In the genomic region with DNA sequence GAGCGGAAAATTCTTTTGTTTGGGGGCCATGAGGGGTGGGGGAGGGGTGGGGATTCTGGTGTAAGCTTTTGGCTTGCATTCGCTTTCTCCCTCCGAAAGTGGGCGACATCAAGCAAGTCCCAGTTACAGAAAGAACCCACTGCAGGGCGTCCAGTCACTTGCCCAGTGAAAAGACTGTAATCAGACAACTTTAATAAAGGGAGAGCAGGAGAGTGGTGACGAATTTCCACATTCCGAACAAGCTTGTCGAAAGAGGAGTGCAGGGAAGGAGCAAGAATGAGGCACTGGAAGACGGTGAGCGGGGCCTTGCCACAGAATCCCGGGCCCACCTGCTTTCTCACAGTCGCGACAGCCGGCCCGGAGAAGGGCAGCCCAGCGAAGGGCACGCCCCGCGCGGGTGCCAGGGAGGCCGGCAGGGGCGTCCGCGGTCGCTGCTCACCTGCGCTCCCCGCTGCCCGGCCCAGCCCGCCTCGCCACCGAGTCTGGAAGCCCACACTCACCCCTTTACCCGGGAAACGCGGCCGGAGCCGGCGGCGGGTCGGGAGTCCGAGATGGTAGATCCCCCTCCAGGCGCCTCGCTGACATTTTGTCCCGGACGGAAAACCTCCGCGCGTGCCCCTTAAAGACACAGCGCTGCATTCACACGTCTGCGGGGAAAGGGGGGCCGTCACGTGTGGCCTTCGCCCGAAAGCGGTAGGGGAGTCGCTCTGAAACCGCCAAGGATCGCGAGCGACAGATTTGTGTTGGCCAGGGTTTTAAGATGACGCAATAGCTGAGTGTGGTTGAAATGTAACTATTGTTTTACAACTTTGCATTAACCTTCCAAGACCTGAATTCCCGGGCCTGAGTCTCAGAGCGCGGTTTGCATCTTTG, we compare ENCODE assay signal across 1 cellular context.
TF ChIP-seq lines count a peak whose summit lies in the region.

A gene with protein sequence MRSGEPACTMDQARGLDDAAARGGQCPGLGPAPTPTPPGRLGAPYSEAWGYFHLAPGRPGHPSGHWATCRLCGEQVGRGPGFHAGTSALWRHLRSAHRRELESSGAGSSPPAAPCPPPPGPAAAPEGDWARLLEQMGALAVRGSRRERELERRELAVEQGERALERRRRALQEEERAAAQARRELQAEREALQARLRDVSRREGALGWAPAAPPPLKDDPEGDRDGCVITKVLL (minus strand): TSS at position 675 of the 873 bp plus-strand sequence. CDS start 9,407 bp downstream, outside the sequence.

TF ChIP-seq in HepG2, 621 proteins besides CTCF, POLR2A, EP300 and RAD21 (continued from another document and continues in another):
- TF ChIP-seq E2F5 (CRISPR knock-in tag; conservative IDR thresholded peaks at IDR 0.05) (no peak), RARA (CRISPR knock-in tag; IDR thresholded peaks at IDR 0.05) (0 out of 2 replicates have a peak, but pooled peaks have one; percentile 4), ZNF775 (CRISPR knock-in tag; IDR thresholded peaks at IDR 0.05; ENCODE audit: borderline replicate concordance) (no peak), SAP130 (CRISPR knock-in tag; IDR thresholded peaks at IDR 0.05; ENCODE audit: low read depth) (peak; percentile 28; the same call in 1 of the 2 replicates), ZBTB26 (CRISPR knock-in tag; IDR thresholded peaks at IDR 0.05; ENCODE audit: borderline replicate concordance) (no peak), ZNF777 (CRISPR knock-in tag; IDR thresholded peaks at IDR 0.05) (peak; percentile 69), IRX3 (CRISPR knock-in tag; IDR thresholded peaks at IDR 0.05; ENCODE audit: borderline replicate concordance, low read depth) (no peak), ZNF790 (CRISPR knock-in tag; IDR thresholded peaks at IDR 0.05; ENCODE audit: borderline replicate concordance) (no peak), MXD4 (CRISPR knock-in tag; IDR thresholded peaks at IDR 0.05) (no peak), NPAS2 (CRISPR knock-in tag; IDR thresholded peaks at IDR 0.05; ENCODE audit: borderline replicate concordance) (no peak), ZNF446 (CRISPR knock-in tag; IDR thresholded peaks at IDR 0.05) (no peak), ZNF547 (CRISPR knock-in tag; IDR thresholded peaks at IDR 0.05) (0 out of 2 replicates have a peak, but pooled peaks have one; percentile 49), KLF12 (CRISPR knock-in tag; IDR thresholded peaks at IDR 0.05; ENCODE audit: borderline replicate concordance) (peak; percentile 64; the same call in 1 of the 2 replicates), RCOR2 (CRISPR knock-in tag; IDR thresholded peaks at IDR 0.05) (no peak), JUND (CRISPR knock-in tag; IDR thresholded peaks at IDR 0.05) (no peak), CAMTA2 (CRISPR knock-in tag; IDR thresholded peaks at IDR 0.05; ENCODE audit: borderline replicate concordance) (no peak), HOXA9 (CRISPR knock-in tag; IDR thresholded peaks at IDR 0.05; ENCODE audit: borderline replicate concordance) (no peak), GTF3A (CRISPR knock-in tag; conservative IDR thresholded peaks at IDR 0.05) (no peak), IKZF4 (CRISPR knock-in tag; IDR thresholded peaks at IDR 0.05; ENCODE audit: borderline replicate concordance, low read depth, not compliant biosample characterization) (no peak), ZNF224 (CRISPR knock-in tag; IDR thresholded peaks at IDR 0.05) (0 out of 2 replicates have a peak, but pooled peaks have one; percentile 67), KDM4B (CRISPR knock-in tag; IDR thresholded peaks at IDR 0.05) (0 out of 2 replicates have a peak, but pooled peaks have one; percentile 63), PTBP1 (IDR thresholded peaks at IDR 0.05; ENCODE audit: low read depth, low read length, poor library complexity, severe bottlenecking) (no peak), GPN1 (CRISPR knock-in tag; IDR thresholded peaks at IDR 0.05; ENCODE audit: borderline replicate concordance) (no peak), ZNF672 (CRISPR knock-in tag; IDR thresholded peaks at IDR 0.05) (no peak), ASH2L (IDR thresholded peaks at IDR 0.05; ENCODE audit: insufficient read length, low read depth, low read length) (peak; percentile 92), HOXA7 (CRISPR knock-in tag; IDR thresholded peaks at IDR 0.05) (no peak), BRCA1 (CRISPR knock-in tag; IDR thresholded peaks at IDR 0.05) (no peak), SMAD9 (CRISPR knock-in tag; IDR thresholded peaks at IDR 0.05) (no peak), BRD4 (CRISPR knock-in tag; IDR thresholded peaks at IDR 0.05) (no peak; the same call in none of the 2 replicates), TCF7L2 (IDR thresholded peaks at IDR 0.05; ENCODE audit: low read depth, low read length) (no peak), RAD51 (IDR thresholded peaks at IDR 0.05; ENCODE audit: borderline replicate concordance) (no peak), ETV5 (CRISPR knock-in tag; IDR thresholded peaks at IDR 0.05; ENCODE audit: borderline replicate concordance) (0 out of 2 replicates have a peak, but pooled peaks have one; percentile 1), AFF4 (CRISPR knock-in tag; IDR thresholded peaks at IDR 0.05) (no peak), MEIS1 (CRISPR knock-in tag; IDR thresholded peaks at IDR 0.05; ENCODE audit: borderline replicate concordance) (no peak; the same call in 1 of the 2 replicates)
- TF ChIP-seq, protein P1, sequence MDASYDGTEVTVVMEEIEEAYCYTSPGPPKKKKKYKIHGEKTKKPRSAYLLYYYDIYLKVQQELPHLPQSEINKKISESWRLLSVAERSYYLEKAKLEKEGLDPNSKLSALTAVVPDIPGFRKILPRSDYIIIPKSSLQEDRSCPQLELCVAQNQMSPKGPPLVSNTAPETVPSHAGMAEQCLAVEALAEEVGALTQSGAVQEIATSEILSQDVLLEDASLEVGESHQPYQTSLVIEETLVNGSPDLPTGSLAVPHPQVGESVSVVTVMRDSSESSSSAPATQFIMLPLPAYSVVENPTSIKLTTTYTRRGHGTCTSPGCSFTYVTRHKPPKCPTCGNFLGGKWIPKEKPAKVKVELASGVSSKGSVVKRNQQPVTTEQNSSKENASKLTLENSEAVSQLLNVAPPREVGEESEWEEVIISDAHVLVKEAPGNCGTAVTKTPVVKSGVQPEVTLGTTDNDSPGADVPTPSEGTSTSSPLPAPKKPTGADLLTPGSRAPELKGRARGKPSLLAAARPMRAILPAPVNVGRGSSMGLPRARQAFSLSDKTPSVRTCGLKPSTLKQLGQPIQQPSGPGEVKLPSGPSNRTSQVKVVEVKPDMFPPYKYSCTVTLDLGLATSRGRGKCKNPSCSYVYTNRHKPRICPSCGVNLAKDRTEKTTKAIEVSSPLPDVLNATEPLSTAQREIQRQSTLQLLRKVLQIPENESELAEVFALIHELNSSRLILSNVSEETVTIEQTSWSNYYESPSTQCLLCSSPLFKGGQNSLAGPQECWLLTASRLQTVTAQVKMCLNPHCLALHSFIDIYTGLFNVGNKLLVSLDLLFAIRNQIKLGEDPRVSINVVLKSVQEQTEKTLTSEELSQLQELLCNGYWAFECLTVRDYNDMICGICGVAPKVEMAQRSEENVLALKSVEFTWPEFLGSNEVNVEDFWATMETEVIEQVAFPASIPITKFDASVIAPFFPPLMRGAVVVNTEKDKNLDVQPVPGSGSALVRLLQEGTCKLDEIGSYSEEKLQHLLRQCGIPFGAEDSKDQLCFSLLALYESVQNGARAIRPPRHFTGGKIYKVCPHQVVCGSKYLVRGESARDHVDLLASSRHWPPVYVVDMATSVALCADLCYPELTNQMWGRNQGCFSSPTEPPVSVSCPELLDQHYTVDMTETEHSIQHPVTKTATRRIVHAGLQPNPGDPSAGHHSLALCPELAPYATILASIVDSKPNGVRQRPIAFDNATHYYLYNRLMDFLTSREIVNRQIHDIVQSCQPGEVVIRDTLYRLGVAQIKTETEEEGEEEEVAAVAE (CRISPR knock-in tag; IDR thresholded peaks at IDR 0.05; ENCODE audit: borderline replicate concordance), result no peak
- TF ChIP-seq, protein P2, sequence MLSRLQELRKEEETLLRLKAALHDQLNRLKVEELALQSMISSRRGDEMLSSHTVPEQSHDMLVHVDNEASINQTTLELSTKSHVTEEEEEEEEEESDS (CRISPR knock-in tag; IDR thresholded peaks at IDR 0.05; ENCODE audit: borderline replicate concordance), result no peak
- TF ChIP-seq, protein P3, sequence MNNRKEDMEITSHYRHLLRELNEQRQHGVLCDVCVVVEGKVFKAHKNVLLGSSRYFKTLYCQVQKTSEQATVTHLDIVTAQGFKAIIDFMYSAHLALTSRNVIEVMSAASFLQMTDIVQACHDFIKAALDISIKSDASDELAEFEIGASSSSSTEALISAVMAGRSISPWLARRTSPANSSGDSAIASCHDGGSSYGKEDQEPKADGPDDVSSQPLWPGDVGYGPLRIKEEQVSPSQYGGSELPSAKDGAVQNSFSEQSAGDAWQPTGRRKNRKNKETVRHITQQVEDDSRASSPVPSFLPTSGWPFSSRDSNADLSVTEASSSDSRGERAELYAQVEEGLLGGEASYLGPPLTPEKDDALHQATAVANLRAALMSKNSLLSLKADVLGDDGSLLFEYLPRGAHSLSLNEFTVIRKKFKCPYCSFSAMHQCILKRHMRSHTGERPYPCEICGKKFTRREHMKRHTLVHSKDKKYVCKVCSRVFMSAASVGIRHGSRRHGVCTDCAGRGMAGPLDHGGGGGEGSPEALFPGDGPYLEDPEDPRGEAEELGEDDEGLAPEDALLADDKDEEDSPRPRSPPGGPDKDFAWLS (CRISPR knock-in tag; IDR thresholded peaks at IDR 0.05; ENCODE audit: borderline replicate concordance), result no peak
- TF ChIP-seq, protein P4, sequence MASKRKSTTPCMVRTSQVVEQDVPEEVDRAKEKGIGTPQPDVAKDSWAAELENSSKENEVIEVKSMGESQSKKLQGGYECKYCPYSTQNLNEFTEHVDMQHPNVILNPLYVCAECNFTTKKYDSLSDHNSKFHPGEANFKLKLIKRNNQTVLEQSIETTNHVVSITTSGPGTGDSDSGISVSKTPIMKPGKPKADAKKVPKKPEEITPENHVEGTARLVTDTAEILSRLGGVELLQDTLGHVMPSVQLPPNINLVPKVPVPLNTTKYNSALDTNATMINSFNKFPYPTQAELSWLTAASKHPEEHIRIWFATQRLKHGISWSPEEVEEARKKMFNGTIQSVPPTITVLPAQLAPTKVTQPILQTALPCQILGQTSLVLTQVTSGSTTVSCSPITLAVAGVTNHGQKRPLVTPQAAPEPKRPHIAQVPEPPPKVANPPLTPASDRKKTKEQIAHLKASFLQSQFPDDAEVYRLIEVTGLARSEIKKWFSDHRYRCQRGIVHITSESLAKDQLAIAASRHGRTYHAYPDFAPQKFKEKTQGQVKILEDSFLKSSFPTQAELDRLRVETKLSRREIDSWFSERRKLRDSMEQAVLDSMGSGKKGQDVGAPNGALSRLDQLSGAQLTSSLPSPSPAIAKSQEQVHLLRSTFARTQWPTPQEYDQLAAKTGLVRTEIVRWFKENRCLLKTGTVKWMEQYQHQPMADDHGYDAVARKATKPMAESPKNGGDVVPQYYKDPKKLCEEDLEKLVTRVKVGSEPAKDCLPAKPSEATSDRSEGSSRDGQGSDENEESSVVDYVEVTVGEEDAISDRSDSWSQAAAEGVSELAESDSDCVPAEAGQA (IDR thresholded peaks at IDR 0.05; ENCODE audit: low read depth), result no peak
- TF ChIP-seq, protein P4 (CRISPR knock-in tag; IDR thresholded peaks at IDR 0.05; ENCODE audit: borderline replicate concordance), result no peak
